ENCODE assay signal across 13 cellular contexts in the genomic region with DNA sequence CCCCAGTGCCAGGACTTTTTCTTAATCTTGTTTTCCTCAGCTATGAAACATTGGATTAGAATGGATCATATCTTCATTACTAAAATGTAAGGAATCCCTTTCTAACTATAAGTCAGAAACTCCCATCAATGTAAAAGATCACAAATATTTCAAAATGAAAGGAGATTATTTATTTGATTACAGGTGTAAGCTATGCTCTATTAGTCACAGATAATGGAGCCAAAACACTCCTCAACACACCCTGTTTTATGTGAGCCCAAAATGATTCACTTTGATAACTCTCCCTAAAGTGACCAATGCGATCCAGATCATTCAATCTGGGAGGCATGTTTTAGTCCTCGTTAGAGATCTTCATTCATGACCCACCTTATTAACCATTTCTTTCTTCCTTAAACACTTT.
DNase-seq lines count a peak whose midpoint lies in the region; ATAC-seq and TF ChIP-seq lines count a peak whose summit lies in the region.
"Had no signal": no experiment of that assay in that cellular context is flagged by ENCODE, and none has a peak within 500 bp of the region (broad histone marks: within the 10 kb centered on the region; RNA-seq: fewer than 3 reads in every experiment).

No MANE protein-coding gene starts in this region.

- H3K27me3 ChIP-seq in IMR-90 (ENCODE audit: control insufficient read depth, insufficient read depth, low read length) (no peaks in the 10 kb centered on the region), colonic mucosa (no peaks in the 10 kb centered on the region)

- no peak overlapping the region for H2AFZ ChIP-seq in IMR-90 (replicated peaks; ENCODE audit: low read length, poor library complexity)

- 50% methylated on average over 2 of the region's 2 CpGs; no CpG with 5 or more reads in 1 of the 2 experiments for WGBS in IMR-90 (ENCODE audit: extremely low coverage in 2 of 2, insufficient read length in 1 of 2), 2 experiments

- H3K9ac ChIP-seq in IMR-90 (ENCODE audit: low read depth, low read length) = no peak overlapping the region
- H3K9ac ChIP-seq in colonic mucosa (ENCODE audit: low read depth in 2 of 2, low read length in 2 of 2) = no peak overlapping the region

- BruUV-seq in IMR-90 (replicated peaks; lab: Mats Ljungman, UMichigan) = no TSS peak

- no peaks in the 10 kb centered on the region for H3K9me3 ChIP-seq in IMR-90 (ENCODE audit: control insufficient read depth, insufficient read depth, low read length)
- no peaks in the 10 kb centered on the region for H3K9me3 ChIP-seq in colonic mucosa
- H3K9me3 ChIP-seq: Caco-2 had no signal

- no peak overlapping the region for H2BK20ac ChIP-seq in IMR-90 (ENCODE audit: low read depth, low read length)

- in situ Hi-C loops in IMR-90 (cut with MboI; ENCODE audit: low sequenced_read_pairs) = no loop called here

- peaks cover 5% of the 10 kb centered on the region; the same call in 1 of the 2 replicates for H3K4me1 ChIP-seq in IMR-90 (ENCODE audit: control insufficient read depth, insufficient read depth, low read length)
- no peaks in the 10 kb centered on the region for H3K4me1 ChIP-seq in colonic mucosa
- H3K4me1 ChIP-seq: Caco-2 had no signal

- H3K14ac ChIP-seq in IMR-90 (replicated peaks; ENCODE audit: low read depth, low read length) = no peak overlapping the region

- H3K27ac ChIP-seq in IMR-90 (ENCODE audit: insufficient read depth, low read length) = no peak overlapping the region
- H3K27ac ChIP-seq in colonic mucosa = no peak overlapping the region
- H3K27ac ChIP-seq: C4-2B had no signal

- H3K79me1 ChIP-seq in IMR-90 (ENCODE audit: low read depth in 1 of 2, low read length in 2 of 2) = no peaks in the 10 kb centered on the region

- H4K8ac ChIP-seq in IMR-90 (ENCODE audit: low read depth in 2 of 2, low read length in 2 of 2) = no peak overlapping the region

- no peak overlapping the region for H3K4me2 ChIP-seq in IMR-90 (ENCODE audit: low read depth, low read length)

- TF ChIP-seq POLR2A in IMR-90 (IDR thresholded peaks at IDR 0.05; ENCODE audit: low read depth, low read length) = no peak

- CTCF ChIA-PET in IMR-90 (lab: Yijun Ruan, JAX) = no interaction called here

- POLR2A ChIA-PET in IMR-90 (lab: Charles Lee; ENCODE audit: unreplicated experiment) = no interaction called here

- no peak overlapping the region for H2AK5ac ChIP-seq in IMR-90 (ENCODE audit: low read depth, low read length)

- H3K18ac ChIP-seq in IMR-90 (ENCODE audit: low read depth, low read length) = peak overlapping the region; percentile 6; the same call in 1 of the 2 replicates

- no peak for TF ChIP-seq CTCF in IMR-90 (conservative IDR thresholded peaks at IDR 0.05; ENCODE audit: low read depth, low read length)
- no peak for TF ChIP-seq CTCF in colonic mucosa (IDR thresholded peaks at IDR 0.05)

- H3K4ac ChIP-seq in IMR-90 (ENCODE audit: low read depth, low read length) = no peak overlapping the region

- DNase-seq in IMR-90 (no peak), M059J (ENCODE audit: low read depth) (peak; percentile 31), HCEC 1CT (no peak), colonic mucosa (no peak)
- DNase-seq: AML-193; Caco-2; CD4-positive, alpha-beta T cell; GOT3; H7 had no signal

- H2BK5ac ChIP-seq in IMR-90 (ENCODE audit: low read depth, low read length, poor library complexity, severe bottlenecking) = peak overlapping the region; percentile 47

- H4K5ac ChIP-seq in IMR-90 (ENCODE audit: low read depth, low read length) = no peak overlapping the region

- dilution Hi-C loops in IMR-90 (cut with HindIII; ENCODE audit: low sequenced_read_pairs, unreplicated experiment) = no loop called here

- 0 out of 2 replicates have a peak overlapping the region, but pooled peaks have one; percentile 17 for H2BK120ac ChIP-seq in IMR-90 (ENCODE audit: low read depth, low read length)

- no peaks in the 10 kb centered on the region for H3K9me1 ChIP-seq in IMR-90 (ENCODE audit: insufficient read depth, low read length)

- no peaks in the 10 kb centered on the region for H4K20me1 ChIP-seq in IMR-90 (ENCODE audit: insufficient read depth, low read length)

- H2AK9ac ChIP-seq in IMR-90 (replicated peaks; ENCODE audit: low read depth, low read length, poor library complexity) = no peak overlapping the region

- H3K23ac ChIP-seq in IMR-90 (ENCODE audit: low read depth, low read length) = no peak overlapping the region

- ATAC-seq in IMR-90 (ENCODE audit: low read depth) (no peak), esophagus mucosa (peak; percentile 81), GM18861 (IDR thresholded peaks at IDR 0.05; ENCODE audit: unreplicated experiment) (no peak)
- ATAC-seq: K562 had no signal

- no peak overlapping the region for H3K56ac ChIP-seq in IMR-90 (ENCODE audit: extremely low read depth, insufficient read depth, low read length)

- no peak overlapping the region for H2BK15ac ChIP-seq in IMR-90 (ENCODE audit: low read depth, low read length)

- H3K4me3 ChIP-seq in IMR-90 (ENCODE audit: insufficient read depth, low read depth, low read length) (no peak overlapping the region), colonic mucosa (no peak overlapping the region)
- H3K4me3 ChIP-seq: K562 had no signal

- no peak for TF ChIP-seq RAD21 in IMR-90 (IDR thresholded peaks at IDR 0.05; ENCODE audit: low read length)

- H3K36me3 ChIP-seq in IMR-90 (ENCODE audit: control insufficient read depth, insufficient read depth, low read length) (no peaks in the 10 kb centered on the region), colonic mucosa (no peaks in the 10 kb centered on the region)

- no peak overlapping the region for H4K91ac ChIP-seq in IMR-90 (ENCODE audit: insufficient read depth, low read depth, low read length)

- intact Hi-C loops in IMR-90 (cut with micrococcal nuclease) (no loop called here), colonic mucosa (cut with DNase I) (no loop called here)

TF ChIP-seq in IMR-90, 13 proteins besides CTCF, POLR2A, EP300 and RAD21:
- no peak for TF ChIP-seq CHD1 (IDR thresholded peaks at IDR 0.05; ENCODE audit: low read depth, low read length)
